Comparison of ENCODE assay signal across 19 cellular contexts in the genomic region with DNA sequence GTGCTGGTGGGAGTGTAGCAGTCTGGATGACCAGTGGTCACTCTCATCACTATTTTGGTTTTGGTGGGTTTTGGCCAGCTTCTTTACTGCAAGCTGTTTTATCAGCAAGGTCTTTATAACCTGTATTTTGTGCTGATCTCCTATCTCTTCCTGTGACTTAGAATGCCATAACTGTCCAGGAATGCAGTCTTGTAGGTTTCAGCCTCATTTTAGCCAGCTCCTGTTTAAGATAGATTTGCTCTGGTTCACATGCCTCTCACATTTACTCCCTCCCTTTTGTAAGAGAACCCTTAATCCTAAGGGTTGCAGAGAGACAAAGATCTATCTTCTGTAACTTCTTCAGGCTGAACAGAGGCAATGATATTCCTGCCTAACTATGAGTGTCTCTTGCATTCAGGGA. TPM values are rescaled to one million over a fixed set of nuclear protein-coding genes. Genes with fewer than 3 reads are reported as not detected.
DNase-seq lines count a peak whose midpoint lies in the region; ATAC-seq, FAIRE-seq and TF ChIP-seq lines count a peak whose summit lies in the region.
"Had no signal": no experiment of that assay in that cellular context is flagged by ENCODE, and none has a peak within 500 bp of the region (broad histone marks: within the 10 kb centered on the region; RNA-seq: fewer than 3 reads in every experiment).

No MANE protein-coding gene starts in this region.

- H3K79me2 ChIP-seq in mammary epithelial cell (ENCODE audit: insufficient read depth, low read length): no peaks in the 10 kb centered on the region

- no peaks in the 10 kb centered on the region for H3K36me3 Mint-ChIP-seq in MCF 10A (ENCODE audit: insufficient read depth, unreplicated experiment)
- H3K36me3 Mint-ChIP-seq: CD8-positive, alpha-beta memory T cell had no signal

- DNase-seq in mammary epithelial cell (peak; percentile 43), MCF 10A (ENCODE audit: unreplicated experiment) (no peak), bronchial epithelial cell (ENCODE audit: low read depth) (peak; percentile 60), kidney tubule cell (ENCODE audit: low spot score) (peak; percentile 8), COR-L47 (lab: John Stamatoyannopoulos, UW) (no peak)
- DNase-seq in activated CD8-positive, alpha-beta memory T cell treated with anti-CD3 and anti-CD28 coated beads for 24 hours: no peak
- DNase-seq in activated naive CD4-positive, alpha-beta T cell treated with anti-CD3 and anti-CD28 coated beads, Interleukin-2, amount 50 U/mL, for 16 hours: no peak
- DNase-seq: Calu3; CD8-positive, alpha-beta memory T cell; DMS 273 treated with DMSO at 0.1 percent for 48 hours; DMS79 had no signal

- H3K27me3 ChIP-seq in mammary epithelial cell (ENCODE audit: insufficient read depth, low read length) (no peaks in the 10 kb centered on the region), bronchial epithelial cell (ENCODE audit: control insufficient read depth, insufficient read depth, low read length) (no peaks in the 10 kb centered on the region)

- in situ Hi-C loops in mammary epithelial cell (cut with MboI; ENCODE audit: low sequenced_read_pairs in 2 of 2): no loop called here

- dilution Hi-C loops in mammary epithelial cell (cut with HindIII; ENCODE audit: low sequenced_read_pairs): no loop called here

- POLR2A ChIA-PET in MCF 10A (lab: Yijun Ruan, JAX): no interaction called here

- no peaks in the 10 kb centered on the region for H3K27me3 Mint-ChIP-seq in MCF 10A (ENCODE audit: insufficient read depth, unreplicated experiment)
- H3K27me3 Mint-ChIP-seq: CD8-positive, alpha-beta memory T cell had no signal

- H2AFZ ChIP-seq in mammary epithelial cell (ENCODE audit: low read depth, low read length): peak overlapping the region; percentile 55

- H3K4me1 ChIP-seq in mammary epithelial cell (ENCODE audit: insufficient read depth, low read length): no peaks in the 10 kb centered on the region
- H3K4me1 ChIP-seq: HAP-1 had no signal

- CTCF ChIA-PET in mammary epithelial cell (lab: Charles Lee; ENCODE audit: low non-redundant PET): no interaction called here
- CTCF ChIA-PET in MCF 10A (lab: Yijun Ruan, JAX): interaction anchor here (1.0 kb wide), 1 partner anchor 22 kb away, joined by 3 read pairs; no protein-coding TSS in a partner anchor

- intact Hi-C loops in mammary epithelial cell (cut with micrococcal nuclease) (loop anchor here (10.0 kb wide), 1 partner anchor 161 kb away; no protein-coding TSS in a partner anchor), MCF 10A (cut with micrococcal nuclease) (no loop called here)

- no peak overlapping the region for H3K9ac ChIP-seq in mammary epithelial cell (ENCODE audit: insufficient read depth, low read length)

- no peak overlapping the region for H3K27ac ChIP-seq in mammary epithelial cell (ENCODE audit: insufficient read depth, low read depth, low read length)
- H3K27ac ChIP-seq: 22Rv1 had no signal

- H4K20me1 ChIP-seq in mammary epithelial cell (ENCODE audit: insufficient read depth, low read length): no peaks in the 10 kb centered on the region

- ATAC-seq in GM19452 (IDR thresholded peaks at IDR 0.05; ENCODE audit: unreplicated experiment): no peak
- ATAC-seq: GM12878, HepG2 had no signal

- H3K9me3 ChIP-seq in mammary epithelial cell (replicated peaks; ENCODE audit: insufficient read depth, low read length): peaks cover 3% of the 10 kb centered on the region

- H3K4me3 Mint-ChIP-seq in MCF 10A (ENCODE audit: unreplicated experiment): no peak overlapping the region
- H3K4me3 Mint-ChIP-seq: CD8-positive, alpha-beta memory T cell had no signal

- no peak for TF ChIP-seq CTCF in mammary epithelial cell (conservative IDR thresholded peaks at IDR 0.05 in 1 of 2, IDR thresholded peaks at IDR 0.05 in 1 of 2; ENCODE audit: extremely low read depth in 1 of 2, insufficient read depth in 1 of 2, low read depth in 1 of 2, low read length in 2 of 2)
- no peak for TF ChIP-seq CTCF in MCF 10A (IDR thresholded peaks at IDR 0.05; ENCODE audit: unreplicated experiment)
- TF ChIP-seq CTCF in bronchial epithelial cell (IDR thresholded peaks at IDR 0.05; ENCODE audit: insufficient read depth, low read length, severe bottlenecking): no peak

- H3K4me3 ChIP-seq in mammary epithelial cell (replicated peaks in 1 of 3; ENCODE audit: insufficient read depth in 1 of 3, low read depth in 2 of 3, low read length in 3 of 3): no peak overlapping the region
- no peak overlapping the region for H3K4me3 ChIP-seq in bronchial epithelial cell (ENCODE audit: low read depth, low read length)
- H3K4me3 ChIP-seq: GM12878, HAP-1 had no signal

- H3K36me3 ChIP-seq in mammary epithelial cell (ENCODE audit: insufficient read depth, low read length) (no peaks in the 10 kb centered on the region), bronchial epithelial cell (ENCODE audit: control insufficient read depth, insufficient read depth, low read length) (no peaks in the 10 kb centered on the region)
- H3K36me3 ChIP-seq: HAP-1 had no signal

- BruUV-seq in mammary epithelial cell (replicated peaks; lab: Mats Ljungman, UMichigan): no TSS peak
- no TSS peak for BruUV-seq in MCF 10A (replicated peaks; lab: Mats Ljungman, UMichigan)

- FAIRE-seq in bronchial epithelial cell (lab: Jason Lieb, UNC): no peak
- FAIRE-seq: GM12878, H1, HepG2, HTR-8/SVneo had no signal

- H3K9me3 Mint-ChIP-seq in MCF 10A (ENCODE audit: unreplicated experiment): no peaks in the 10 kb centered on the region

- H3K4me2 ChIP-seq in mammary epithelial cell (ENCODE audit: insufficient read depth, low read depth, low read length): no peak overlapping the region

- no peaks in the 10 kb centered on the region for H3K4me1 Mint-ChIP-seq in MCF 10A (ENCODE audit: insufficient read depth, unreplicated experiment)
- H3K4me1 Mint-ChIP-seq: CD8-positive, alpha-beta memory T cell had no signal

- H3K27ac Mint-ChIP-seq in MCF 10A (ENCODE audit: low read depth, unreplicated experiment): no peak overlapping the region
- H3K27ac Mint-ChIP-seq: CD8-positive, alpha-beta memory T cell had no signal

RNA-seq across cellular contexts. Expression of a gene that starts 51.2 kb away (rescaled TPM):
- total RNA-seq in mammary epithelial cell: 100 to 1,000 TPM in 1 of 2 donors, 10 to 100 TPM in 1; 58.8 to 147 TPM
- 58.2 TPM for polyA plus RNA-seq in mammary epithelial cell
- polyA minus RNA-seq in mammary epithelial cell: 180 TPM
- 10.0 and 14.3 TPM in 2 replicates for total RNA-seq in MCF 10A (2022)
- 1.3 and 5.0 TPM in 2 replicates for total RNA-seq in bronchial epithelial cell
- total RNA-seq: CD8-positive, alpha-beta memory T cell; G401; HepG2 had no signal
- polyA plus RNA-seq: CD8-positive, alpha-beta memory T cell; HepG2 had no signal

Comparison
In these comparisons a context has a peak if more than half of its experiments do, and no peak if none do; other contexts are left out.
1. DNase-seq: peak in mammary epithelial cell (single experiment), bronchial epithelial cell (single experiment) and kidney tubule cell (single experiment); none in MCF 10A (single experiment), activated CD8-positive, alpha-beta memory T cell treated with anti-CD3 and anti-CD28 coated beads for 24 hours (single experiment), activated naive CD4-positive, alpha-beta T cell treated with anti-CD3 and anti-CD28 coated beads, Interleukin-2, amount 50 U/mL, for 16 hours (single experiment) and COR-L47 (single experiment).